ENCODE assay signal across 8 cellular contexts in genomic region chr17:66567234-66568170, GRCh38.
DNase-seq lines count a peak whose midpoint lies in the region; ATAC-seq and TF ChIP-seq lines count a peak whose summit lies in the region.

No MANE protein-coding gene starts in this region.

- H3K27me3 ChIP-seq in parathyroid adenoma (ENCODE audit: control insufficient read depth, insufficient read depth, low read length) (no peaks in the 10 kb centered on the region), upper lobe of left lung (no peaks in the 10 kb centered on the region)

- H3K27ac ChIP-seq in parathyroid adenoma (no peak overlapping the region), upper lobe of left lung (no peak overlapping the region)

- peak overlapping the region; percentile 54 for H2AFZ ChIP-seq in parathyroid adenoma

- peak; percentile 84 for DNase-seq in AG20443 (ENCODE audit: low spot score)
- DNase-seq in HK-2 (ENCODE audit: unreplicated experiment): peak; percentile 68
- DNase-seq in RPMI8226: peak; percentile 65
- DNase-seq in activated gamma-delta T cell treated with anti-CD3 and anti-CD28 coated beads, Interleukin-2, amount 50 U/mL, for 16 hours (ENCODE audit: low read depth): peak; percentile 71
- peak; percentile 83 for DNase-seq in globus pallidus (ENCODE audit: low spot score)
- peak in 1 of 2 donors; percentile 83 for DNase-seq in upper lobe of left lung

- H3K4me2 ChIP-seq in parathyroid adenoma (ENCODE audit: low read length): no peak overlapping the region

- WGBS in upper lobe of left lung, 2 donors: 49 to 50% methylated on average over 15 of the region's 15 CpGs

- H3K4me3 ChIP-seq in parathyroid adenoma (ENCODE audit: low read depth, low read length) (no peak overlapping the region), upper lobe of left lung (no peak overlapping the region)

- no peaks in the 10 kb centered on the region for H3K36me3 ChIP-seq in parathyroid adenoma (ENCODE audit: control insufficient read depth, insufficient read depth, low read length)
- H3K36me3 ChIP-seq in upper lobe of left lung: no peaks in the 10 kb centered on the region

- ATAC-seq in GM18907 (IDR thresholded peaks at IDR 0.05; ENCODE audit: unreplicated experiment): peak; percentile 68
- ATAC-seq in upper lobe of left lung (ENCODE audit: low FRiP score in 2 of 2): peak; percentile 85 to 93

- H3K9ac ChIP-seq in parathyroid adenoma: no peak overlapping the region

- TF ChIP-seq CTCF in parathyroid adenoma (IDR thresholded peaks at IDR 0.05) (peak; percentile 71), upper lobe of left lung (IDR thresholded peaks at IDR 0.05) (peak; percentile 59 to 87 (median 78))

- H3K4me1 ChIP-seq in parathyroid adenoma (peaks cover 4% of the 10 kb centered on the region), upper lobe of left lung (peaks cover 0 to 6% (median 0%) of the 10 kb centered on the region in 4 donors)

- no peak for TF ChIP-seq POLR2A in upper lobe of left lung (IDR thresholded peaks at IDR 0.05)

- no peaks in the 10 kb centered on the region for H3K79me2 ChIP-seq in parathyroid adenoma

- H3K9me3 ChIP-seq in parathyroid adenoma (ENCODE audit: control insufficient read depth, low read length) (no peaks in the 10 kb centered on the region), upper lobe of left lung (no peaks in the 10 kb centered on the region)

- TF ChIP-seq EP300 in upper lobe of left lung (IDR thresholded peaks at IDR 0.05): no peak
